Comparison of ENCODE assay signal across 8 cellular contexts in the genomic region with DNA sequence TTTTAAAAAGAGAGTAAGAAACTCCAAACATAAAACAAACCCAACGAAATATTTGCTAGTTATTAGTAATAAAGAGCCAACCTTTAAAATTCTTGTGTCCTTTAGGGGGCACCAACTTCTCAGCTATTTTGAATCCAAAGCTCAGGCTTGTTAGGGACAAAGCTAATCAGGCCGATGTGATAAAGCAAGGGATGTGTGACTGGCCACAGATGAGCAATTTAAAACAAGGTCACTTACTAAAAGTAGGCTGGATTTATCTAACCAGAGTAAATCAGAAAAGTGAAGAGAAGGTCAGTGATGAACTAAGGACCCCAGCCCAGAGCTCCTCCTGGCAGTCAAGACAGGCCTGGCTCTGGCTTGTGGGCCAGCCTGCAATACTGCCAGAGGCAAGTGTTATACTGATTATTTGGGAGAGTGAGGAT.
A peak's percentile ranks its signal among the peaks of the same experiment; 100 is the strongest.
DNase-seq lines count a peak whose midpoint lies in the region; ATAC-seq and TF ChIP-seq lines count a peak whose summit lies in the region.

No MANE protein-coding gene starts in this region.

- DNase-seq in AG08395 (ENCODE audit: low spot score) = peak; percentile 49
- DNase-seq in H7 = peak; percentile 35
- peak; percentile 25 for DNase-seq in WERI-Rb-1
- peak; percentile 50 for DNase-seq in iPS-NIHi7 (ENCODE audit: extremely low spot score)
- DNase-seq in kidney glomerular epithelial cell (lab: John Stamatoyannopoulos, UW) = no peak
- DNase-seq in KG1 (lab: John Stamatoyannopoulos, UW) = no peak
- DNase-seq in mesenteric fat pad (ENCODE audit: low spot score) = no peak

- H3K36me3 ChIP-seq in H7 (replicated peaks; ENCODE audit: control insufficient read depth, insufficient read depth, low read length) (no peaks in the 10 kb centered on the region), WERI-Rb-1 (no peaks in the 10 kb centered on the region)

- no peak for ATAC-seq in GM18519 (IDR thresholded peaks at IDR 0.05; ENCODE audit: low FRiP score, unreplicated experiment)

- H3K27me3 ChIP-seq in H7 (ENCODE audit: control insufficient read depth, insufficient read depth, low read length) (no peaks in the 10 kb centered on the region), WERI-Rb-1 (ENCODE audit: insufficient read depth, low read depth, severe bottlenecking) (no peaks in the 10 kb centered on the region)

- peak; percentile 34; the same call in 1 of the 2 replicates for TF ChIP-seq CTCF in WERI-Rb-1 (IDR thresholded peaks at IDR 0.05; ENCODE audit: low read depth, low read length)

- no peak overlapping the region for H3K4me3 ChIP-seq in H7 (ENCODE audit: insufficient read depth, low read depth, low read length)
- no peak overlapping the region for H3K4me3 ChIP-seq in WERI-Rb-1 (ENCODE audit: low read depth, low read length)

- H3K9me3 ChIP-seq in WERI-Rb-1 (ENCODE audit: severe bottlenecking) = no peaks in the 10 kb centered on the region

- no peak overlapping the region; the same call in 1 of the 2 replicates for H3K27ac ChIP-seq in WERI-Rb-1

Comparison
In these comparisons a context has a peak if more than half of its experiments do, and no peak if none do; other contexts are left out.
1. DNase-seq: peak in AG08395 (single experiment), H7 (single experiment), WERI-Rb-1 (single experiment) and iPS-NIHi7 (single experiment); none in kidney glomerular epithelial cell (single experiment), KG1 (single experiment) and mesenteric fat pad (single experiment).